Comparison of ENCODE assay signal across 25 cellular contexts in genomic region chr13:92564942-92565341, GRCh38.
DNase-seq lines count a peak whose midpoint lies in the region; ATAC-seq, FAIRE-seq and TF ChIP-seq lines count a peak whose summit lies in the region.
"Had no signal": no experiment of that assay in that cellular context is flagged by ENCODE, and none has a peak within 500 bp of the region (broad histone marks: within the 10 kb centered on the region; RNA-seq: fewer than 3 reads in every experiment).

No MANE protein-coding gene starts in this region.

- H2AFZ ChIP-seq in HepG2 (ENCODE audit: low read length) = no peak overlapping the region
- no peak overlapping the region for H2AFZ ChIP-seq in K562 (ENCODE audit: low read depth, low read length)

- FAIRE-seq in HepG2 (lab: Jason Lieb, UNC) (no peak), K562 (lab: Jason Lieb, UNC) (no peak)
- FAIRE-seq: GM12878, GM12892, GM18507 had no signal

- H3K9me1 ChIP-seq in K562 (ENCODE audit: control insufficient read depth, insufficient read depth, low read length) = no peaks in the 10 kb centered on the region

- no peaks in the 10 kb centered on the region for H3K4me1 ChIP-seq in HepG2 (ENCODE audit: insufficient read depth, low read length)
- H3K4me1 ChIP-seq in right lobe of liver = no peaks in the 10 kb centered on the region
- H3K4me1 ChIP-seq in K562 (replicated peaks in 1 of 2; ENCODE audit: control insufficient read depth in 2 of 2, insufficient read depth in 2 of 2, low read length in 2 of 2) = no peaks in the 10 kb centered on the region
- no peaks in the 10 kb centered on the region for H3K4me1 ChIP-seq in aorta (ENCODE audit: control insufficient read depth in 1 of 2, insufficient read depth in 2 of 2, low read length in 2 of 2)
- H3K4me1 ChIP-seq: BE2C, BLaER1 had no signal

- H3K27me3 ChIP-seq in HepG2 (ENCODE audit: control insufficient read depth in 1 of 2, insufficient read depth in 2 of 2, low read length in 2 of 2) (no peaks in the 10 kb centered on the region; a peak in 1 of 5 replicates), right lobe of liver (no peaks in the 10 kb centered on the region), K562 (ENCODE audit: control insufficient read depth in 2 of 2, insufficient read depth in 2 of 2, low read length in 2 of 2) (no peaks in the 10 kb centered on the region), aorta (ENCODE audit: control insufficient read depth in 1 of 2, insufficient read depth in 2 of 2, low read length in 1 of 2) (no peaks in the 10 kb centered on the region)
- H3K27me3 ChIP-seq: BE2C, BLaER1 had no signal

- TF ChIP-seq RAD21 in HepG2 (CRISPR knock-in tag; IDR thresholded peaks at IDR 0.05) = no peak
- TF ChIP-seq RAD21 in K562 (CRISPR knock-in tag; conservative IDR thresholded peaks at IDR 0.05 in 1 of 2, IDR thresholded peaks at IDR 0.05 in 1 of 2) = no peak

- H3K27ac ChIP-seq in HepG2 (ENCODE audit: extremely low read length, insufficient read depth, low read length) = no peak overlapping the region
- no peak overlapping the region for H3K27ac ChIP-seq in right lobe of liver
- no peak overlapping the region for H3K27ac ChIP-seq in K562 (ENCODE audit: extremely low read depth, low read depth, low read length)
- no peak overlapping the region for H3K27ac ChIP-seq in aorta (ENCODE audit: low read depth in 1 of 2, low read length in 2 of 2)
- H3K27ac ChIP-seq: 22Rv1, BLaER1 had no signal

- TF ChIP-seq CTCF in HepG2 (CRISPR knock-in tag; IDR thresholded peaks at IDR 0.05) (no peak), right lobe of liver (IDR thresholded peaks at IDR 0.05) (no peak), K562 (IDR thresholded peaks at IDR 0.05 in 2 of 3, conservative IDR thresholded peaks at IDR 0.05 in 1 of 3; ENCODE audit: insufficient read depth in 2 of 3, low read depth in 1 of 3, low read length in 3 of 3) (no peak)

- H3K9me3 ChIP-seq in HepG2 (ENCODE audit: low read length) (no peaks in the 10 kb centered on the region), right lobe of liver (no peaks in the 10 kb centered on the region), K562 (replicated peaks; ENCODE audit: control insufficient read depth, insufficient read depth, low read depth, low read length) (peaks cover 2% of the 10 kb centered on the region; the same call in 1 of the 2 replicates), aorta (ENCODE audit: control insufficient read depth, low read length) (no peaks in the 10 kb centered on the region)
- H3K9me3 ChIP-seq: BE2C, BLaER1 had no signal

- WGBS in HepG2 (ENCODE audit: low lambda C conversion rate) = 24% methylated on average over 2 of the region's 2 CpGs
- 50% methylated on average over 2 of the region's 2 CpGs for WGBS in right lobe of liver (ENCODE audit: insufficient coverage, low coverage, low lambda C conversion rate, missing lambda C conversion rate)
- WGBS in K562 (ENCODE audit: insufficient coverage, low coverage, missing lambda C conversion rate) = 3% methylated on average over 2 of the region's 2 CpGs
- WGBS in aorta, 2 donors = 81 to 91% methylated on average over 2 of the region's 2 CpGs

- no peak overlapping the region for H3K9ac ChIP-seq in HepG2 (ENCODE audit: insufficient read depth, low read depth, low read length)
- H3K9ac ChIP-seq in K562 (ENCODE audit: insufficient read depth in 1 of 2, low read depth in 2 of 2, low read length in 2 of 2) = no peak overlapping the region
- H3K9ac ChIP-seq: BLaER1 had no signal

- no peak overlapping the region for H3K4me2 ChIP-seq in HepG2 (ENCODE audit: low read depth, low read length)
- no peak overlapping the region for H3K4me2 ChIP-seq in K562 (ENCODE audit: insufficient read depth, low read length)
- H3K4me2 ChIP-seq: BLaER1 had no signal

- CTCF ChIA-PET in HepG2 (lab: Yijun Ruan, JAX; ENCODE audit: low intra/inter-chr PET ratio, low total read pairs) = no interaction called here
- CTCF ChIA-PET in K562 (lab: Yijun Ruan, JAX; ENCODE audit: low intra/inter-chr PET ratio) = no interaction called here

- in situ Hi-C loops in HepG2 (cut with HindIII; ENCODE audit: extremely low pct_ligation_motif_present, low pct_unique_long_range_greater_than_20kb) = no loop called here
- in situ Hi-C loops in K562 (cut with MboI) = no loop called here

- ATAC-seq in HepG2 = no peak
- ATAC-seq in right lobe of liver = no peak
- no peak for ATAC-seq in K562
- no peak for ATAC-seq in aorta (ENCODE audit: low FRiP score)
- ATAC-seq: GM12878 had no signal

- BruUV-seq in HepG2 (replicated peaks; lab: Mats Ljungman, UMichigan) (no TSS peak), K562 (replicated peaks; lab: Mats Ljungman, UMichigan) (no TSS peak)

- TF ChIP-seq POLR2A in HepG2 (IDR thresholded peaks at IDR 0.05; ENCODE audit: insufficient read depth in 1 of 2, low read depth in 2 of 2, low read length in 2 of 2) (no peak), right lobe of liver (IDR thresholded peaks at IDR 0.05) (no peak), K562 (conservative IDR thresholded peaks at IDR 0.05) (no peak)

- H3K36me3 ChIP-seq in HepG2 (replicated peaks in 1 of 2; ENCODE audit: control insufficient read depth in 1 of 2, insufficient read depth in 2 of 2, low read length in 2 of 2) = no peaks in the 10 kb centered on the region
- H3K36me3 ChIP-seq in right lobe of liver = no peaks in the 10 kb centered on the region
- H3K36me3 ChIP-seq in K562 (ENCODE audit: control insufficient read depth, insufficient read depth, low read length) = no peaks in the 10 kb centered on the region
- no peaks in the 10 kb centered on the region for H3K36me3 ChIP-seq in aorta (ENCODE audit: control insufficient read depth in 1 of 2, insufficient read depth in 2 of 2, low read length in 1 of 2)
- H3K36me3 ChIP-seq: BE2C, BLaER1 had no signal

- H3K4me3 ChIP-seq in HepG2 (replicated peaks in 1 of 3; ENCODE audit: insufficient read depth in 1 of 3, low read depth in 2 of 3, low read length in 3 of 3) = no peak overlapping the region
- H3K4me3 ChIP-seq in right lobe of liver = no peak overlapping the region
- H3K4me3 ChIP-seq in K562 = no peak overlapping the region
- H3K4me3 ChIP-seq in aorta (ENCODE audit: low read length in 2 of 2) = no peak overlapping the region
- H3K4me3 ChIP-seq: BLaER1, GM12878 had no signal

- DNase-seq in HepG2 (ENCODE audit: low spot score) = no peak
- DNase-seq in right lobe of liver = no peak
- DNase-seq in NCI-H69 (lab: John Stamatoyannopoulos, UW) = peak; percentile 66
- DNase-seq in K562 (ENCODE audit: extremely low read depth in 1 of 4, low spot score in 3 of 4) = no peak
- DNase-seq in NCI-H1694 treated with DMSO at 0.1 percent for 48 hours (lab: John Stamatoyannopoulos, UW) = no peak
- no peak for DNase-seq in aorta
- DNase-seq in NCI-H1417 (lab: John Stamatoyannopoulos, UW) = no peak
- DNase-seq: ACHN; BE2C; C1 segment of cervical spinal cord; CD4-positive, alpha-beta memory T cell; CD4-positive, CD25-positive, alpha-beta regulatory T cell; CD8-positive, alpha-beta memory T cell; COR-L47; DMS 273 treated with DMSO at 0.1 percent for 48 hours; DMS53; DMS79; DND-41; EL; GDM1 had no signal

- no peaks in the 10 kb centered on the region for H4K20me1 ChIP-seq in HepG2 (ENCODE audit: insufficient read depth, low read length)
- H4K20me1 ChIP-seq in K562 (replicated peaks; ENCODE audit: control insufficient read depth, insufficient read depth, low read length) = no peaks in the 10 kb centered on the region
- H4K20me1 ChIP-seq: BLaER1 had no signal

- no peak for TF ChIP-seq EP300 in HepG2 (IDR thresholded peaks at IDR 0.05; ENCODE audit: low read depth in 2 of 2, low read length in 2 of 2)
- no peak for TF ChIP-seq EP300 in HepG2 (CRISPR knock-in tag; IDR thresholded peaks at IDR 0.05; ENCODE audit: borderline replicate concordance)
- TF ChIP-seq EP300 in K562 (IDR thresholded peaks at IDR 0.05; ENCODE audit: low read length) = no peak

- H3K79me2 ChIP-seq in HepG2 (ENCODE audit: insufficient read depth, low read length) = no peaks in the 10 kb centered on the region
- no peaks in the 10 kb centered on the region for H3K79me2 ChIP-seq in K562 (ENCODE audit: control insufficient read depth, insufficient read depth, low read length)

- POLR2A ChIA-PET in HepG2 (lab: Yijun Ruan, JAX) = no interaction called here
- POLR2A ChIA-PET in K562 (lab: Yijun Ruan, JAX) = no interaction called here

- intact Hi-C loops in HepG2 (cut with micrococcal nuclease; ENCODE audit: unreplicated experiment) = no loop called here
- intact Hi-C loops in right lobe of liver (cut with DNase I) = no loop called here
- intact Hi-C loops in K562 (cut with micrococcal nuclease) = no loop called here
- intact Hi-C loops in aorta (cut with DNase I) = no loop called here

TF ChIP-seq in HepG2, 621 proteins besides CTCF, POLR2A, EP300 and RAD21:
- TF ChIP-seq ZNF784 (CRISPR knock-in tag; IDR thresholded peaks at IDR 0.05; ENCODE audit: borderline replicate concordance) (no peak), MAFK (conservative IDR thresholded peaks at IDR 0.05 in 1 of 2, IDR thresholded peaks at IDR 0.05 in 1 of 2; ENCODE audit: low read length in 2 of 2) (peak; percentile 28 to 45; a peak in 3 of 4 replicates), MAFF (IDR thresholded peaks at IDR 0.05; ENCODE audit: low read depth, low read length) (peak; percentile 40; the same call in 1 of the 2 replicates), SRY (CRISPR knock-in tag; IDR thresholded peaks at IDR 0.05) (no peak)
TF ChIP-seq in HepG2: peak in this region for 2.

TF ChIP-seq in K562, 482 proteins besides CTCF, POLR2A, EP300 and RAD21 (continues in another document):
- TF ChIP-seq YY1 (IDR thresholded peaks at IDR 0.05; ENCODE audit: borderline replicate concordance in 1 of 3, control insufficient read depth in 1 of 3, extremely low read depth in 1 of 3, insufficient read depth in 3 of 3, insufficient read length in 1 of 3, insufficient replicate concordance in 2 of 3, low read depth in 1 of 3, low read length in 2 of 3) (no peak), RFX5 (IDR thresholded peaks at IDR 0.05; ENCODE audit: low read depth, low read length) (0 out of 2 replicates have a peak, but pooled peaks have one; percentile 27), ZNF316 (IDR thresholded peaks at IDR 0.05) (peak; percentile 86; the same call in 1 of the 2 replicates), MAFG (tag; conservative IDR thresholded peaks at IDR 0.05) (peak; percentile 48; the same call in 1 of the 2 replicates), MAFF (IDR thresholded peaks at IDR 0.05; ENCODE audit: low read length) (peak; percentile 49; the same call in 1 of the 2 replicates), MAFK (IDR thresholded peaks at IDR 0.05; ENCODE audit: low read length) (peak; percentile 13; the same call in 1 of the 2 replicates)

Comparison
In these comparisons a context has a peak if more than half of its experiments do, and no peak if none do; other contexts are left out.
1. Of the 241 proteins assayed by ChIP-seq in both HepG2 and K562: peak only in HepG2: none; only in K562: MAFG and RFX5; in both: MAFF and MAFK; in neither: 237.